Comparison of ENCODE assay signal across 8 cellular contexts in the genomic region with DNA sequence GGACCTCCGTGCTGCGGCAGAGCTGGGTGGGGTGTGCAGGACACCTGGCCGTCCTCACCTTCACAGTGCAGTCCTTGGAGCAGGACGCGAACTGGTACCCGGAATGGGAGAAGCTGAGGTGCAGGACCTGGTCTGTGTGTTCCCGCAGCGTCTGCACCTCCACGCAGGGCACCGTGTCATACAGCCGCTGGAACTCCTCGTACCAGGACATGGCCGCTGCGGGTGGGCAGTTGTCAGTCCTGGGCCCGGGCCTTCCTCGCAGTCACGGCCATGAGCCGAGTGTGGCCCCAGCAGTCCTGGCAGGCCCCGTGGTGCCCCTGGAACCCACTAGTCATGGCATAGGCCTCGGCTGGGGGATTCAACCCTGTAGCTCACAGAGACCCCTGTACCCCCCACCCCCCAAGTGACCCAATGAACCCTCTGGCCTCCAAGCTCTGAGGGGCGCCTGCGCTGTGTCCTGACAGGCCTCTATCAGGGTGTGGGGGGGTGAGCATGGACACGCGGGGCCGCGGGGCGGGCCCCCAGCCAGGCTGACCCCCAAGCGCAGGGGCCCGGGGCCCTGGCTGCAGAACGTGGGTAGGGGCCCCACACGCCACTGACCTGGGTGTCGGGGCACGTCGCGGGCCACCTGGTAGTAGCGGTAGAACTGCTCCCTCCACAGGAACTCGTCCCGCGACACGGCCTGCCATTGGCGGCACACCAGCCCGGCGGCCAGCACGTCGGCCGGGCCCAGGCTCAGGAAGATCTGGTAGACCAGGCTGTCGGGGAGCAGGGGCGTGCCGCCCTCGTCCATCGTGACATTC. TPM values are rescaled to one million over a fixed set of nuclear protein-coding genes. Genes with fewer than 3 reads are reported as not detected.
DNase-seq lines count a peak whose midpoint lies in the region; ATAC-seq and TF ChIP-seq lines count a peak whose summit lies in the region.

No MANE protein-coding gene starts in this region.

- H3K4me1 Mint-ChIP-seq in activated CD4-positive, alpha-beta T cell treated with anti-CD3 and anti-CD28 coated beads, Interleukin-2, amount 10 ng/mL, durations not matched to agents 24 days and 14 days: peaks cover 3% of the 10 kb centered on the region
- H3K4me1 Mint-ChIP-seq in central memory CD8-positive, alpha-beta T cell: peaks cover 12% of the 10 kb centered on the region

- H3K27ac ChIP-seq in Peyer's patch: peak overlapping the region; percentile 91 to 98 (median 96)
- H3K27ac ChIP-seq in tibial artery: peak overlapping the region; percentile 88 to 91

- peaks cover 17% of the 10 kb centered on the region for H3K36me3 Mint-ChIP-seq in activated CD4-positive, alpha-beta T cell treated with anti-CD3 and anti-CD28 coated beads, Interleukin-2, amount 10 ng/mL, durations not matched to agents 24 days and 14 days (ENCODE audit: low read depth)
- peaks cover 39% of the 10 kb centered on the region for H3K36me3 Mint-ChIP-seq in central memory CD8-positive, alpha-beta T cell (ENCODE audit: insufficient read depth)

- peak in 1 of 6 experiments; percentile 1 for TF ChIP-seq CTCF in Peyer's patch (IDR thresholded peaks at IDR 0.05)
- no peak for TF ChIP-seq CTCF in tibial artery (IDR thresholded peaks at IDR 0.05)

- peak overlapping the region; percentile 82 for H3K27ac Mint-ChIP-seq in activated CD4-positive, alpha-beta T cell treated with anti-CD3 and anti-CD28 coated beads, Interleukin-2, amount 10 ng/mL, durations not matched to agents 24 days and 14 days
- peak overlapping the region; percentile 64 for H3K27ac Mint-ChIP-seq in central memory CD8-positive, alpha-beta T cell (ENCODE audit: low read depth)

- peak; percentile 85 for DNase-seq in activated CD4-positive, alpha-beta T cell treated with anti-CD3 and anti-CD28 coated beads, Interleukin-2, amount 10 ng/mL, durations not matched to agents 24 days and 14 days
- DNase-seq in activated CD4-positive, alpha-beta T cell treated with anti-CD3 and anti-CD28 coated beads, Interleukin-2, amount 50 U/mL, for 1 hour: no peak
- peak in 2 of 3 donors; percentile 63 to 70 for DNase-seq in Peyer's patch
- no peak for DNase-seq in central memory CD8-positive, alpha-beta T cell (ENCODE audit: low spot score in 2 of 2)
- peak; percentile 63 to 65 for DNase-seq in lung microvascular endothelial cell (ENCODE audit: low read depth in 2 of 2)
- peak in 1 of 2 donors; percentile 63 for DNase-seq in tibial artery

- H3K4me3 Mint-ChIP-seq in activated CD4-positive, alpha-beta T cell treated with anti-CD3 and anti-CD28 coated beads, Interleukin-2, amount 10 ng/mL, durations not matched to agents 24 days and 14 days: peak overlapping the region; percentile 83
- peak overlapping the region; percentile 80 for H3K4me3 Mint-ChIP-seq in central memory CD8-positive, alpha-beta T cell

- H3K27me3 Mint-ChIP-seq in activated CD4-positive, alpha-beta T cell treated with anti-CD3 and anti-CD28 coated beads, Interleukin-2, amount 10 ng/mL, durations not matched to agents 24 days and 14 days: no peaks in the 10 kb centered on the region
- no peaks in the 10 kb centered on the region for H3K27me3 Mint-ChIP-seq in central memory CD8-positive, alpha-beta T cell

- H3K36me3 ChIP-seq in Peyer's patch (peaks cover 0 to 37% (median 0%) of the 10 kb centered on the region in 3 donors), tibial artery (peaks cover 31 to 49% (median 45%) of the 10 kb centered on the region in 3 donors)

- peaks cover 0 to 26% (median 8%) of the 10 kb centered on the region in 4 donors for H3K4me1 ChIP-seq in Peyer's patch
- peaks cover 0 to 51% (median 45%) of the 10 kb centered on the region in 4 donors for H3K4me1 ChIP-seq in tibial artery

- H3K9me3 Mint-ChIP-seq in activated CD4-positive, alpha-beta T cell treated with anti-CD3 and anti-CD28 coated beads, Interleukin-2, amount 10 ng/mL, durations not matched to agents 24 days and 14 days: no peaks in the 10 kb centered on the region
- H3K9me3 Mint-ChIP-seq in central memory CD8-positive, alpha-beta T cell: no peaks in the 10 kb centered on the region

- H3K27me3 ChIP-seq in Peyer's patch (no peaks in the 10 kb centered on the region), tibial artery (no peaks in the 10 kb centered on the region)

- intact Hi-C loops in activated CD4-positive, alpha-beta T cell treated with anti-CD3 and anti-CD28 coated beads, Interleukin-2, amount 10 ng/mL, durations not matched to agents 24 days and 14 days (cut with micrococcal nuclease): loop anchor here (1.0 kb wide), 4 partner anchors 41 to 94 kb away; a partner anchor contains a TSS
- intact Hi-C loops in tibial artery (cut with DNase I; ENCODE audit: low total_unique reads): loop anchor here (2.0 to 5.0 kb wide), 3 partner anchors 56 to 151 kb away; a partner anchor contains a TSS

- ATAC-seq in HG02840 (IDR thresholded peaks at IDR 0.05; ENCODE audit: low FRiP score, unreplicated experiment) (peak; percentile 4), HG03520 (IDR thresholded peaks at IDR 0.05; ENCODE audit: unreplicated experiment) (no peak)
- peak; percentile 12 for ATAC-seq in central memory CD8-positive, alpha-beta T cell (replicated peaks; ENCODE audit: extremely low read depth, poor library complexity, severe bottlenecking)

- H3K9me3 ChIP-seq in Peyer's patch: no peaks in the 10 kb centered on the region
- H3K9me3 ChIP-seq in tibial artery: no peaks in the 10 kb centered on the region

- TF ChIP-seq POLR2A in Peyer's patch (IDR thresholded peaks at IDR 0.05): no peak

- H3K4me3 ChIP-seq in Peyer's patch: peak overlapping the region; percentile 83 to 100 (median 94)
- peak overlapping the region; percentile 82 to 83 for H3K4me3 ChIP-seq in tibial artery

RNA-seq across cellular contexts. Expression of a gene that starts 1.0 kb away (rescaled TPM):
- 92.7 and 93.6 TPM in 2 replicates for total RNA-seq in activated CD4-positive, alpha-beta T cell treated with anti-CD3 and anti-CD28 coated beads, Interleukin-2, amount 10 ng/mL, durations not matched to agents 24 days and 14 days
- 100 to 1,000 TPM; 247 to 470 (median 336) TPM for total RNA-seq in Peyer's patch
- total RNA-seq in lung microvascular endothelial cell: 115 and 192 TPM in 2 replicates

RNA-seq across cellular contexts. Expression of a gene that starts 1.6 kb away (rescaled TPM):
- 0.69 and 1.7 TPM in 2 replicates for total RNA-seq in activated CD4-positive, alpha-beta T cell treated with anti-CD3 and anti-CD28 coated beads, Interleukin-2, amount 10 ng/mL, durations not matched to agents 24 days and 14 days
- total RNA-seq in Peyer's patch (100 to 1,000 TPM in 1 of 4 donors, 10 to 100 TPM in 2, not detected in 1; 24.9 to 148 (median 66.2) TPM), lung microvascular endothelial cell (0.60 and 0.65 TPM in 2 replicates)

RNA-seq across cellular contexts. Expression of a gene that starts 8.6 kb away (rescaled TPM):
- total RNA-seq in activated CD4-positive, alpha-beta T cell treated with anti-CD3 and anti-CD28 coated beads, Interleukin-2, amount 10 ng/mL, durations not matched to agents 24 days and 14 days: 1.3 and 2.3 TPM in 2 replicates
- 1 to 10 TPM in 3 of 4 donors, not detected in 1; 1.8 to 8.7 (median 7.9) TPM for total RNA-seq in Peyer's patch
- total RNA-seq in lung microvascular endothelial cell: not detected in 2 replicates

RNA-seq across cellular contexts. Expression of a gene that starts 33.8 kb away (rescaled TPM):
- not detected in 2 replicates for total RNA-seq in activated CD4-positive, alpha-beta T cell treated with anti-CD3 and anti-CD28 coated beads, Interleukin-2, amount 10 ng/mL, durations not matched to agents 24 days and 14 days
- total RNA-seq in Peyer's patch (10 to 100 TPM in 2 of 4 donors, 1 to 10 TPM in 2; 1.2 to 21.5 (median 7.8) TPM), lung microvascular endothelial cell (0.22 and 0.79 TPM in 2 replicates)

RNA-seq across cellular contexts. Expression of a gene that starts 39.3 kb away (rescaled TPM):
- not detected in 2 replicates for total RNA-seq in activated CD4-positive, alpha-beta T cell treated with anti-CD3 and anti-CD28 coated beads, Interleukin-2, amount 10 ng/mL, durations not matched to agents 24 days and 14 days
- total RNA-seq in Peyer's patch (under 1 TPM in 2 of 4 donors, not detected in 2; 0.28 to 0.83 TPM), lung microvascular endothelial cell (not detected in 2 replicates)

Comparison
In these comparisons a context has a peak if more than half of its experiments do, and no peak if none do; other contexts are left out.
1. DNase-seq: peak in activated CD4-positive, alpha-beta T cell treated with anti-CD3 and anti-CD28 coated beads, Interleukin-2, amount 10 ng/mL, durations not matched to agents 24 days and 14 days (single experiment), Peyer's patch (2 of 3) and lung microvascular endothelial cell (2 of 2); none in activated CD4-positive, alpha-beta T cell treated with anti-CD3 and anti-CD28 coated beads, Interleukin-2, amount 50 U/mL, for 1 hour (single experiment) and central memory CD8-positive, alpha-beta T cell (0 of 2).